Comparison of ENCODE assay signal across 16 cellular contexts in the genomic region with DNA sequence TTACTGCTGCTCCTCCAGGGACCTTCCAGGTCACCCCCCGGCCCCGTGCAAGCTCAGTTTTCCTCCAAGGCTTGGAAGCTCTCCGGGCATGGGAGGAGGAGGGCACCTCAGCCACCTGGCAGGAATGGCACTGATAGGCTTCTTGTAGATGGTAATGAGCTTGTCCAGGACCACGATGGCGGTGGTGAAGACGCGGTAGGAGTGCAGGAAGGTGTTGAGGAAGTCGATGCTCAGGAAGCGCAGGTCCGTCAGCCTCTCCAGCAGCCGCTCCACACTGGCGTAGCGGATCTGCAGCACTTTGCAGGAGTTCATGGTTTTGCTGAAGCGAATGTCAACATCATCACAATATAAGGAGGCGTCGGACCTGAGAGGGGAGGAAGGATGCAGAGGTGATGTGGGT.
A peak's percentile ranks its signal among the peaks of the same experiment; 100 is the strongest.
DNase-seq lines count a peak whose midpoint lies in the region; ATAC-seq, FAIRE-seq and TF ChIP-seq lines count a peak whose summit lies in the region.
"Had no signal": no experiment of that assay in that cellular context is flagged by ENCODE, and none has a peak within 500 bp of the region (broad histone marks: within the 10 kb centered on the region; RNA-seq: fewer than 3 reads in every experiment).

No MANE protein-coding gene starts in this region.

- H3K36me3 Mint-ChIP-seq in naive B cell (no peaks in the 10 kb centered on the region), mesothelial cell of epicardium (no peaks in the 10 kb centered on the region), HFFc6 (ENCODE audit: low read depth) (no peaks in the 10 kb centered on the region)
- peaks cover 19% of the 10 kb centered on the region for H3K36me3 Mint-ChIP-seq in stimulated activated memory B cell treated with anti-CD40 and anti-IgM and Interleukin-4, amounts not matched to agents 10 μg/mL and 1 μg/mL and 100 μg/mL, for 72 hours
- H3K36me3 Mint-ChIP-seq: CD4-positive, CD25-positive, alpha-beta regulatory T cell had no signal

- peaks cover 23% of the 10 kb centered on the region for H3K9me1 ChIP-seq in IMR-90 (ENCODE audit: insufficient read depth, low read length)
- peaks cover 3% of the 10 kb centered on the region for H3K9me1 ChIP-seq in K562 (ENCODE audit: control insufficient read depth, insufficient read depth, low read length)

- H3K4me3 ChIP-seq in IMR-90 (ENCODE audit: insufficient read depth, low read depth, low read length) (no peak overlapping the region), K562 (no peak overlapping the region)
- H3K4me3 ChIP-seq: A549, BLaER1 had no signal

- BruUV-seq in IMR-90 (replicated peaks; lab: Mats Ljungman, UMichigan) (no TSS peak), K562 (replicated peaks; lab: Mats Ljungman, UMichigan) (no TSS peak)

- H3K4ac ChIP-seq in IMR-90 (ENCODE audit: low read depth, low read length): peak overlapping the region; percentile 36

- ATAC-seq in IMR-90 (ENCODE audit: low read depth): no peak
- ATAC-seq in K562: no peak
- no peak for ATAC-seq in naive B cell (ENCODE audit: low read depth in 2 of 2)
- ATAC-seq in stimulated activated memory B cell treated with anti-CD40 and anti-IgM and Interleukin-4, amounts not matched to agents 10 μg/mL and 1 μg/mL and 100 μg/mL, for 72 hours: no peak
- ATAC-seq in GM18498 (IDR thresholded peaks at IDR 0.05; ENCODE audit: unreplicated experiment): no peak
- ATAC-seq: A549 had no signal

- DNase-seq in IMR-90 (no peak), K562 (ENCODE audit: extremely low read depth in 1 of 4, low spot score in 3 of 4) (no peak), naive B cell (no peak), hippocampal formation (lab: John Stamatoyannopoulos, UW) (no peak), mesothelial cell of epicardium (ENCODE audit: low spot score in 2 of 2, unreplicated experiment in 2 of 2) (no peak), HFFc6 (no peak)
- DNase-seq: CD4-positive, CD25-positive, alpha-beta regulatory T cell; DMS 273 treated with DMSO at 0.1 percent for 48 hours; KG1 had no signal

- dilution Hi-C loops in IMR-90 (cut with HindIII; ENCODE audit: low sequenced_read_pairs, unreplicated experiment): no loop called here

- in situ Hi-C loops in IMR-90 (cut with MboI; ENCODE audit: low sequenced_read_pairs) (no loop called here), K562 (cut with MboI) (no loop called here)

- H2AK5ac ChIP-seq in IMR-90 (ENCODE audit: low read depth, low read length): peak overlapping the region; percentile 87

- H3K36me3 ChIP-seq in IMR-90 (ENCODE audit: control insufficient read depth, insufficient read depth, low read length): no peaks in the 10 kb centered on the region
- H3K36me3 ChIP-seq in K562 (ENCODE audit: control insufficient read depth, insufficient read depth, low read length): no peaks in the 10 kb centered on the region
- H3K36me3 ChIP-seq: BLaER1 had no signal

- no peak overlapping the region for H2BK5ac ChIP-seq in IMR-90 (ENCODE audit: low read depth, low read length, poor library complexity, severe bottlenecking)

- intact Hi-C loops in IMR-90 (cut with micrococcal nuclease) (no loop called here), K562 (cut with micrococcal nuclease) (loop anchor here (2.0 to 10.0 kb wide), 2 partner anchors 97 to 251 kb away; no protein-coding TSS in a partner anchor)

- H3K79me1 ChIP-seq in IMR-90 (ENCODE audit: low read depth in 1 of 2, low read length in 2 of 2): no peaks in the 10 kb centered on the region; a peak in 1 of 4 replicates

- no peak overlapping the region for H4K8ac ChIP-seq in IMR-90 (ENCODE audit: low read depth in 2 of 2, low read length in 2 of 2)

- no peak for TF ChIP-seq RAD21 in IMR-90 (IDR thresholded peaks at IDR 0.05; ENCODE audit: low read length)
- TF ChIP-seq RAD21 in K562 (CRISPR knock-in tag; conservative IDR thresholded peaks at IDR 0.05 in 1 of 2, IDR thresholded peaks at IDR 0.05 in 1 of 2): no peak

- FAIRE-seq in K562 (lab: Jason Lieb, UNC): no peak
- FAIRE-seq: A549, GM18507, H54 had no signal

- 0 out of 2 replicates have a peak, but pooled peaks cover 2% of the 10 kb centered on the region for H3K9me3 ChIP-seq in IMR-90 (ENCODE audit: control insufficient read depth, insufficient read depth, low read length)
- no peaks in the 10 kb centered on the region for H3K9me3 ChIP-seq in K562 (replicated peaks; ENCODE audit: control insufficient read depth, insufficient read depth, low read depth, low read length)
- H3K9me3 ChIP-seq: A549, BLaER1 had no signal

- H2AFZ ChIP-seq in IMR-90 (replicated peaks; ENCODE audit: low read length, poor library complexity): no peak overlapping the region
- 0 out of 2 replicates have a peak overlapping the region, but pooled peaks have one; percentile 2 for H2AFZ ChIP-seq in K562 (ENCODE audit: low read depth, low read length)

- no peaks in the 10 kb centered on the region for H3K27me3 Mint-ChIP-seq in naive B cell
- no peaks in the 10 kb centered on the region for H3K27me3 Mint-ChIP-seq in stimulated activated memory B cell treated with anti-CD40 and anti-IgM and Interleukin-4, amounts not matched to agents 10 μg/mL and 1 μg/mL and 100 μg/mL, for 72 hours
- H3K27me3 Mint-ChIP-seq in mesothelial cell of epicardium (ENCODE audit: low read depth): no peaks in the 10 kb centered on the region
- peaks cover 9% of the 10 kb centered on the region; the same call in 1 of the 2 replicates for H3K27me3 Mint-ChIP-seq in HFFc6 (ENCODE audit: insufficient read depth)

- peak overlapping the region; percentile 32 for H2BK120ac ChIP-seq in IMR-90 (ENCODE audit: low read depth, low read length)

- H3K56ac ChIP-seq in IMR-90 (ENCODE audit: extremely low read depth, insufficient read depth, low read length): no peak overlapping the region

- H3K23ac ChIP-seq in IMR-90 (ENCODE audit: low read depth, low read length): no peak overlapping the region

- TF ChIP-seq POLR2A in IMR-90 (IDR thresholded peaks at IDR 0.05; ENCODE audit: low read depth, low read length) (no peak), K562 (conservative IDR thresholded peaks at IDR 0.05) (no peak)

- no peak for TF ChIP-seq CTCF in IMR-90 (conservative IDR thresholded peaks at IDR 0.05; ENCODE audit: low read depth, low read length)
- no peak for TF ChIP-seq CTCF in K562 (IDR thresholded peaks at IDR 0.05 in 2 of 3, conservative IDR thresholded peaks at IDR 0.05 in 1 of 3; ENCODE audit: insufficient read depth in 2 of 3, low read depth in 1 of 3, low read length in 3 of 3)
- TF ChIP-seq CTCF in mesothelial cell of epicardium (IDR thresholded peaks at IDR 0.05; ENCODE audit: unreplicated experiment): no peak
- TF ChIP-seq CTCF in HFFc6 (IDR thresholded peaks at IDR 0.05): no peak

- H2AK9ac ChIP-seq in IMR-90 (replicated peaks; ENCODE audit: low read depth, low read length, poor library complexity): no peak overlapping the region

- H3K27ac Mint-ChIP-seq in naive B cell: peak overlapping the region in 4 of 6 donors; percentile 74 to 89 (median 78)
- H3K27ac Mint-ChIP-seq in stimulated activated memory B cell treated with anti-CD40 and anti-IgM and Interleukin-4, amounts not matched to agents 10 μg/mL and 1 μg/mL and 100 μg/mL, for 72 hours: peak overlapping the region; percentile 90
- H3K27ac Mint-ChIP-seq in mesothelial cell of epicardium: no peak overlapping the region
- no peak overlapping the region for H3K27ac Mint-ChIP-seq in HFFc6
- H3K27ac Mint-ChIP-seq: CD4-positive, CD25-positive, alpha-beta regulatory T cell had no signal

- H3K4me3 Mint-ChIP-seq in naive B cell: peak overlapping the region in 1 of 8 donors; percentile 77
- H3K4me3 Mint-ChIP-seq in stimulated activated memory B cell treated with anti-CD40 and anti-IgM and Interleukin-4, amounts not matched to agents 10 μg/mL and 1 μg/mL and 100 μg/mL, for 72 hours: no peak overlapping the region
- no peak overlapping the region for H3K4me3 Mint-ChIP-seq in mesothelial cell of epicardium
- no peak overlapping the region for H3K4me3 Mint-ChIP-seq in HFFc6
- H3K4me3 Mint-ChIP-seq: CD4-positive, CD25-positive, alpha-beta regulatory T cell had no signal

- no peaks in the 10 kb centered on the region for H3K9me3 Mint-ChIP-seq in naive B cell
- no peaks in the 10 kb centered on the region for H3K9me3 Mint-ChIP-seq in stimulated activated memory B cell treated with anti-CD40 and anti-IgM and Interleukin-4, amounts not matched to agents 10 μg/mL and 1 μg/mL and 100 μg/mL, for 72 hours
- no peaks in the 10 kb centered on the region for H3K9me3 Mint-ChIP-seq in mesothelial cell of epicardium
- no peaks in the 10 kb centered on the region for H3K9me3 Mint-ChIP-seq in HFFc6
- H3K9me3 Mint-ChIP-seq: CD4-positive, CD25-positive, alpha-beta regulatory T cell had no signal

- peak overlapping the region; percentile 49 for H2BK20ac ChIP-seq in IMR-90 (ENCODE audit: low read depth, low read length)

- no peak overlapping the region for H3K9ac ChIP-seq in IMR-90 (ENCODE audit: low read depth, low read length)
- H3K9ac ChIP-seq in K562 (ENCODE audit: insufficient read depth in 1 of 2, low read depth in 2 of 2, low read length in 2 of 2): no peak overlapping the region
- H3K9ac ChIP-seq: BLaER1 had no signal

- H3K4me2 ChIP-seq in IMR-90 (ENCODE audit: low read depth, low read length) (no peak overlapping the region), K562 (ENCODE audit: insufficient read depth, low read length) (no peak overlapping the region)
- H3K4me2 ChIP-seq: A549 had no signal

- no peak for TF ChIP-seq EP300 in K562 (IDR thresholded peaks at IDR 0.05; ENCODE audit: low read length)

- WGBS in IMR-90 (ENCODE audit: extremely low coverage in 2 of 2, insufficient read length in 1 of 2), 2 experiments: 100% methylated on average over 1 of the region's 16 CpGs; no CpG with 5 or more reads in 1 of the 2 experiments
- WGBS in K562 (ENCODE audit: insufficient coverage, low coverage, missing lambda C conversion rate): 54% methylated on average over 16 of the region's 16 CpGs

- no peak overlapping the region for H3K27ac ChIP-seq in IMR-90 (ENCODE audit: insufficient read depth, low read length)
- H3K27ac ChIP-seq in K562 (ENCODE audit: extremely low read depth, low read depth, low read length): no peak overlapping the region
- H3K27ac ChIP-seq: HL-60 had no signal

- H3K4me1 Mint-ChIP-seq in naive B cell (peaks cover 37 to 61% (median 45%) of the 10 kb centered on the region in 3 donors), mesothelial cell of epicardium (peaks cover 4% of the 10 kb centered on the region), HFFc6 (ENCODE audit: low read depth) (peaks cover 28% of the 10 kb centered on the region)
- H3K4me1 Mint-ChIP-seq in stimulated activated memory B cell treated with anti-CD40 and anti-IgM and Interleukin-4, amounts not matched to agents 10 μg/mL and 1 μg/mL and 100 μg/mL, for 72 hours: peaks cover 81% of the 10 kb centered on the region

- POLR2A ChIA-PET in IMR-90 (lab: Charles Lee; ENCODE audit: unreplicated experiment) (no interaction called here), K562 (lab: Yijun Ruan, JAX) (no interaction called here)

- H4K20me1 ChIP-seq in IMR-90 (ENCODE audit: insufficient read depth, low read length) (no peaks in the 10 kb centered on the region), K562 (replicated peaks; ENCODE audit: control insufficient read depth, insufficient read depth, low read length) (no peaks in the 10 kb centered on the region)
- H4K20me1 ChIP-seq: BLaER1 had no signal

- H4K5ac ChIP-seq in IMR-90 (ENCODE audit: low read depth, low read length): no peak overlapping the region

- H4K91ac ChIP-seq in IMR-90 (ENCODE audit: insufficient read depth, low read depth, low read length): no peak overlapping the region; the same call in 1 of the 2 replicates

- no peak overlapping the region for H3K14ac ChIP-seq in IMR-90 (replicated peaks; ENCODE audit: low read depth, low read length)

- H3K4me1 ChIP-seq in IMR-90 (ENCODE audit: control insufficient read depth, insufficient read depth, low read length): peaks cover 15% of the 10 kb centered on the region
- peaks cover 8 to 14% of the 10 kb centered on the region in 2 experiments for H3K4me1 ChIP-seq in K562 (replicated peaks in 1 of 2; ENCODE audit: control insufficient read depth in 2 of 2, insufficient read depth in 2 of 2, low read length in 2 of 2)

- H3K18ac ChIP-seq in IMR-90 (ENCODE audit: low read depth, low read length): no peak overlapping the region

- no peaks in the 10 kb centered on the region for H3K79me2 ChIP-seq in K562 (ENCODE audit: control insufficient read depth, insufficient read depth, low read length)

- peaks cover 4% of the 10 kb centered on the region; the same call in 1 of the 2 replicates for H3K27me3 ChIP-seq in IMR-90 (ENCODE audit: control insufficient read depth, insufficient read depth, low read length)
- H3K27me3 ChIP-seq in K562 (ENCODE audit: control insufficient read depth in 2 of 2, insufficient read depth in 2 of 2, low read length in 2 of 2): peaks cover 2 to 9% of the 10 kb centered on the region in 2 experiments; a peak in 2 of 5 replicates
- H3K27me3 ChIP-seq: BLaER1 had no signal

- no peak overlapping the region; the same call in 2 of the 3 replicates for H2BK15ac ChIP-seq in IMR-90 (ENCODE audit: low read depth, low read length)

- CTCF ChIA-PET in IMR-90 (lab: Yijun Ruan, JAX): interaction anchor here (0.9 to 2.1 kb wide), 2 partner anchors 34 to 179 kb away, joined by 3 to 6 read pairs; no protein-coding TSS in a partner anchor
- CTCF ChIA-PET in K562 (lab: Yijun Ruan, JAX; ENCODE audit: low intra/inter-chr PET ratio): no interaction called here

Comparison
In these comparisons a context has a peak if more than half of its experiments do, and no peak if none do; other contexts are left out.
1. H3K27ac Mint-ChIP-seq: peak in naive B cell (4 of 6) and stimulated activated memory B cell treated with anti-CD40 and anti-IgM and Interleukin-4, amounts not matched to agents 10 μg/mL and 1 μg/mL and 100 μg/mL, for 72 hours (single experiment); none in mesothelial cell of epicardium (single experiment) and HFFc6 (single experiment).